Comparison of ENCODE assay signal across 10 cellular contexts in genomic region chr2:219125225-219125885, GRCh38. TPM values are rescaled to one million over a fixed set of nuclear protein-coding genes. Genes with fewer than 3 reads are reported as not detected.
DNase-seq lines count a peak whose midpoint lies in the region; ATAC-seq and TF ChIP-seq lines count a peak whose summit lies in the region.
"Had no signal": no experiment of that assay in that cellular context is flagged by ENCODE, and none has a peak within 500 bp of the region (broad histone marks: within the 10 kb centered on the region; RNA-seq: fewer than 3 reads in every experiment).

No MANE protein-coding gene starts in this region.

- H3K4me1 Mint-ChIP-seq in nephron progenitor cell (peaks cover 5% of the 10 kb centered on the region), neural progenitor cell (peaks cover 11% of the 10 kb centered on the region)

- H3K4me3 ChIP-seq in brain microvascular endothelial cell (ENCODE audit: low read depth, low read length), result no peak overlapping the region
- no peak overlapping the region for H3K4me3 ChIP-seq in lower lobe of right lung
- no peak overlapping the region for H3K4me3 ChIP-seq in neural progenitor cell
- H3K4me3 ChIP-seq: SK-N-MC, suprapubic skin had no signal

- no peaks in the 10 kb centered on the region for H3K79me2 ChIP-seq in neural progenitor cell (ENCODE audit: low read depth)

- intact Hi-C loops in lower lobe of right lung (cut with DNase I), result no loop called here

- H3K4me3 Mint-ChIP-seq in nephron progenitor cell (no peak overlapping the region), neural progenitor cell (no peak overlapping the region)

- H3K9me3 ChIP-seq in lower lobe of right lung (no peaks in the 10 kb centered on the region), neural progenitor cell (ENCODE audit: low read depth) (no peaks in the 10 kb centered on the region)
- H3K9me3 ChIP-seq: suprapubic skin had no signal

- H2AFZ ChIP-seq in neural progenitor cell (replicated peaks), result no peak overlapping the region

- H3K27me3 ChIP-seq in brain microvascular endothelial cell (replicated peaks) (no peaks in the 10 kb centered on the region), lower lobe of right lung (ENCODE audit: low read depth) (no peaks in the 10 kb centered on the region), neural progenitor cell (no peaks in the 10 kb centered on the region)
- H3K27me3 ChIP-seq: suprapubic skin had no signal

- H3K27ac Mint-ChIP-seq in nephron progenitor cell (no peak overlapping the region), neural progenitor cell (no peak overlapping the region)

- H3K27me3 Mint-ChIP-seq in nephron progenitor cell (ENCODE audit: low read depth, poor library complexity) (peaks cover 11% of the 10 kb centered on the region), neural progenitor cell (ENCODE audit: insufficient read depth, low read depth) (no peaks in the 10 kb centered on the region)

- peaks cover 49% of the 10 kb centered on the region for H3K4me1 ChIP-seq in lower lobe of right lung
- no peaks in the 10 kb centered on the region for H3K4me1 ChIP-seq in neural progenitor cell

- ATAC-seq in lower lobe of right lung (peak; percentile 86 to 87), HG03039 (IDR thresholded peaks at IDR 0.05; ENCODE audit: unreplicated experiment) (no peak)

- H3K9me3 Mint-ChIP-seq in nephron progenitor cell (no peaks in the 10 kb centered on the region), neural progenitor cell (no peaks in the 10 kb centered on the region)

- in situ Hi-C loops in brain microvascular endothelial cell (cut with HindIII; ENCODE audit: low pct_ligation_motif_present, low sequenced_read_pairs), result no loop called here

- peak; percentile 83 for DNase-seq in AG08396 (ENCODE audit: low spot score)
- peak; percentile 75 for DNase-seq in HS-5 (ENCODE audit: low read depth)
- DNase-seq in brain microvascular endothelial cell, result peak; percentile 93
- peak; percentile 81 for DNase-seq in lower lobe of right lung
- no peak for DNase-seq in nephron progenitor cell
- no peak for DNase-seq in neural progenitor cell (ENCODE audit: low spot score)
- DNase-seq in activated naive CD4-positive, alpha-beta T cell treated with anti-CD3 and anti-CD28 coated beads, Interleukin-2, amount 50 U/mL, for 16 hours, result no peak

- H3K36me3 Mint-ChIP-seq in nephron progenitor cell (ENCODE audit: low read depth), result no peaks in the 10 kb centered on the region
- H3K36me3 Mint-ChIP-seq in neural progenitor cell, result no peaks in the 10 kb centered on the region

- no peak overlapping the region for H3K4me2 ChIP-seq in neural progenitor cell

- TF ChIP-seq CTCF in brain microvascular endothelial cell (IDR thresholded peaks at IDR 0.05; ENCODE audit: low read depth, low read length, missing control alignments) (no peak), lower lobe of right lung (IDR thresholded peaks at IDR 0.05) (no peak), nephron progenitor cell (IDR thresholded peaks at IDR 0.05) (no peak), neural progenitor cell (IDR thresholded peaks at IDR 0.05) (no peak)

- H3K36me3 ChIP-seq in brain microvascular endothelial cell (replicated peaks) (no peaks in the 10 kb centered on the region), lower lobe of right lung (no peaks in the 10 kb centered on the region), neural progenitor cell (no peaks in the 10 kb centered on the region)
- H3K36me3 ChIP-seq: suprapubic skin had no signal

- no peaks in the 10 kb centered on the region for H3F3A ChIP-seq in neural progenitor cell (ENCODE audit: low read depth)

- peaks cover 17% of the 10 kb centered on the region for H4K20me1 ChIP-seq in neural progenitor cell (ENCODE audit: low read depth)

- H3K27ac ChIP-seq in brain microvascular endothelial cell (peak overlapping the region; percentile 15), lower lobe of right lung (no peak overlapping the region), neural progenitor cell (no peak overlapping the region)
- H3K27ac ChIP-seq: SK-N-MC, suprapubic skin had no signal

- H3K9ac ChIP-seq in neural progenitor cell, result no peak overlapping the region

RNA-seq across cellular contexts. Expression of gene NHEJ1, which starts 35.3 kb away (rescaled TPM):
- total RNA-seq in lower lobe of right lung (13.0 TPM), neural progenitor cell (ENCODE audit: low replicate concordance) (23.9 and 25.5 TPM in 2 replicates)

RNA-seq across cellular contexts. Expression of gene SLC23A3, which starts 44.5 kb away (rescaled TPM):
- total RNA-seq in lower lobe of right lung (3.4 TPM), neural progenitor cell (ENCODE audit: low replicate concordance) (0.06 and 1.4 TPM in 2 replicates)

RNA-seq across cellular contexts. Expression of gene CNPPD1, which starts 51.4 kb away (rescaled TPM):
- total RNA-seq in lower lobe of right lung, result 67.7 TPM
- total RNA-seq in neural progenitor cell (ENCODE audit: low replicate concordance), result 15.8 and 21.8 TPM in 2 replicates

RNA-seq across cellular contexts. Expression of gene RETREG2, which starts 52.7 kb away (rescaled TPM):
- total RNA-seq in lower lobe of right lung, result 82.3 TPM
- 32.9 and 53.5 TPM in 2 replicates for total RNA-seq in neural progenitor cell (ENCODE audit: low replicate concordance)

Comparison
In these comparisons a context has a peak if more than half of its experiments do, and no peak if none do; other contexts are left out.
1. DNase-seq: peak in AG08396 (single experiment), HS-5 (single experiment), brain microvascular endothelial cell (single experiment) and lower lobe of right lung (single experiment); none in nephron progenitor cell (single experiment), neural progenitor cell (single experiment) and activated naive CD4-positive, alpha-beta T cell treated with anti-CD3 and anti-CD28 coated beads, Interleukin-2, amount 50 U/mL, for 16 hours (single experiment).